1 cellular context compared by ENCODE assay signal in the genomic region with DNA sequence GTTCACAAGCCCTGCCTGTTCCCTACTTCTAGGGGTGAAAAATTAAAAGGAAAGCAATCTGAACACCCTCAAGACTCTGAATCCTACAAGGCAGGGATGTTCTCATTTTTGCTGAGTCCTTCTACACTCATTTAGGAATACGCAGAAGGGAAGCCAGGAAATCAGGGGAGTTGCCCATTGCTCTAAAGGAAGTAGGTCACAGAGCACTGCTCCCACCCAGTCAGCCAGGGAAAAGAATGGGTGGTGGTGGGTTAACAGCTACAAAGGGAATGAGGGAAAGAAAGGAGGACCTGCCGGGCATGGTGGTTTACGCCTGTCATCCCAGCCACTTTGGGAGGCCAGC.
TF ChIP-seq lines count a peak whose summit lies in the region.

No MANE protein-coding gene starts in this region.

TF ChIP-seq in HepG2, 621 proteins besides CTCF, POLR2A, EP300 and RAD21 (continued from another document):
- TF ChIP-seq KMT2B (CRISPR knock-in tag; IDR thresholded peaks at IDR 0.05), result no peak
- no peak for TF ChIP-seq ATRX (CRISPR knock-in tag; IDR thresholded peaks at IDR 0.05; ENCODE audit: borderline replicate concordance)
- TF ChIP-seq JARID2 (CRISPR knock-in tag; IDR thresholded peaks at IDR 0.05; ENCODE audit: insufficient replicate concordance), result no peak
- TF ChIP-seq, protein P1, sequence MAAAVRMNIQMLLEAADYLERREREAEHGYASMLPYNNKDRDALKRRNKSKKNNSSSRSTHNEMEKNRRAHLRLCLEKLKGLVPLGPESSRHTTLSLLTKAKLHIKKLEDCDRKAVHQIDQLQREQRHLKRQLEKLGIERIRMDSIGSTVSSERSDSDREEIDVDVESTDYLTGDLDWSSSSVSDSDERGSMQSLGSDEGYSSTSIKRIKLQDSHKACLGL (CRISPR knock-in tag; IDR thresholded peaks at IDR 0.05), result no peak
- TF ChIP-seq, protein P2, sequence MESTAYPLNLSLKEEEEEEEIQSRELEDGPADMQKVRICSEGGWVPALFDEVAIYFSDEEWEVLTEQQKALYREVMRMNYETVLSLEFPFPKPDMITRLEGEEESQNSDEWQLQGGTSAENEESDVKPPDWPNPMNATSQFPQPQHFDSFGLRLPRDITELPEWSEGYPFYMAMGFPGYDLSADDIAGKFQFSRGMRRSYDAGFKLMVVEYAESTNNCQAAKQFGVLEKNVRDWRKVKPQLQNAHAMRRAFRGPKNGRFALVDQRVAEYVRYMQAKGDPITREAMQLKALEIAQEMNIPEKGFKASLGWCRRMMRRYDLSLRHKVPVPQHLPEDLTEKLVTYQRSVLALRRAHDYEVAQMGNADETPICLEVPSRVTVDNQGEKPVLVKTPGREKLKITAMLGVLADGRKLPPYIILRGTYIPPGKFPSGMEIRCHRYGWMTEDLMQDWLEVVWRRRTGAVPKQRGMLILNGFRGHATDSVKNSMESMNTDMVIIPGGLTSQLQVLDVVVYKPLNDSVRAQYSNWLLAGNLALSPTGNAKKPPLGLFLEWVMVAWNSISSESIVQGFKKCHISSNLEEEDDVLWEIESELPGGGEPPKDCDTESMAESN (CRISPR knock-in tag; conservative IDR thresholded peaks at IDR 0.05), result no peak
- TF ChIP-seq TOE1 (CRISPR knock-in tag; IDR thresholded peaks at IDR 0.05), result no peak
- TF ChIP-seq ZSCAN31 (CRISPR knock-in tag; IDR thresholded peaks at IDR 0.05; ENCODE audit: low read depth), result no peak
- TF ChIP-seq KDM4B (CRISPR knock-in tag; IDR thresholded peaks at IDR 0.05), result no peak
- no peak for TF ChIP-seq AKAP8 (CRISPR knock-in tag; IDR thresholded peaks at IDR 0.05)
- no peak for TF ChIP-seq NKX3-1 (CRISPR knock-in tag; IDR thresholded peaks at IDR 0.05)
- no peak for TF ChIP-seq SRY (CRISPR knock-in tag; IDR thresholded peaks at IDR 0.05)
- TF ChIP-seq ZNF557 (CRISPR knock-in tag; IDR thresholded peaks at IDR 0.05), result no peak
